14 cellular contexts compared by ENCODE assay signal in the genomic region with DNA sequence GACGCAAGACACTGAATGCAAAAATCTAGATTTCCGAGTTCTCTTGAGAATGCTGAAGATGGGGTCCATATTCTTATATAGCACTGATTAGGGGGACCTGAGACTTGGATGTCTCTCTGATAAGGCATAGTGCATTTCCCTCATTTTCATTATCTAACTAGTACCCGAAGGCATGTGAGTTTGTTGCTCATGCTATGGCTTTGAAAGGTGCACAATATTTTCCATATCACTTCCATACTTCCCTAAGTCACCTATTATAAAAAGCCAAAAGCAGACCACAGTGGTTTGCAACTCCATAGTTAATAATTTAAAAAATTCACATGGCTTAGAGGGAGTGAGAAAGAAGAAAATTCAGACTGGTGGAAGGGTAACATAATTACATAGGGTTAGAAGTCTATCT. TPM values are rescaled to one million over a fixed set of nuclear protein-coding genes. Genes with fewer than 3 reads are reported as not detected.
A peak's percentile ranks its signal among the peaks of the same experiment; 100 is the strongest.
DNase-seq lines count a peak whose midpoint lies in the region; ATAC-seq and TF ChIP-seq lines count a peak whose summit lies in the region.
"Had no signal": no experiment of that assay in that cellular context is flagged by ENCODE, and none has a peak within 500 bp of the region (broad histone marks: within the 10 kb centered on the region; RNA-seq: fewer than 3 reads in every experiment).

No MANE protein-coding gene starts in this region.

- POLR2A ChIA-PET in activated CD4-positive, alpha-beta memory T cell treated with anti-CD3 and anti-CD28 coated beads, Interleukin-2, amount 10 ng/mL, durations not matched to agents 7 days and 5 days (lab: Charles Lee): interaction anchor here (0.7 to 3.4 kb wide), 2 partner anchors 11 to 480 kb away, joined by 3 to 20 read pairs; no protein-coding TSS in a partner anchor

- H3K36me3 Mint-ChIP-seq in stimulated activated naive CD8-positive, alpha-beta T cell treated with anti-CD3 and anti-CD28 coated beads, Interleukin-15, Interleukin-2, amounts not matched to agents 100 ng/mL and 50 ng/mL, for 24 hours (ENCODE audit: low read depth): peaks cover 8% of the 10 kb centered on the region
- peaks cover 19% of the 10 kb centered on the region for H3K36me3 Mint-ChIP-seq in activated CD4-positive, alpha-beta memory T cell treated with anti-CD3 and anti-CD28 coated beads, Interleukin-2, amount 10 ng/mL, durations not matched to agents 7 days and 5 days (ENCODE audit: low read depth)

- H3K27ac ChIP-seq in sigmoid colon: no peak overlapping the region
- H3K27ac ChIP-seq: colonic mucosa, ovary, SJCRH30 had no signal

- H3K4me3 ChIP-seq in fibroblast of the aortic adventitia (ENCODE audit: low read depth, low read length) (peak overlapping the region; percentile 94), sigmoid colon (no peak overlapping the region)
- H3K4me3 ChIP-seq: colonic mucosa, ovary had no signal

- H3K4me1 ChIP-seq in sigmoid colon: peaks cover 0 to 21% (median 14%) of the 10 kb centered on the region in 4 donors
- H3K4me1 ChIP-seq: colonic mucosa, SJCRH30 had no signal

- intact Hi-C loops in sigmoid colon (cut with DNase I): loop anchor here (5.0 to 10.0 kb wide), 4 partner anchors 74 to 246 kb away; a partner anchor contains a TSS

- no peaks in the 10 kb centered on the region for H3K27me3 ChIP-seq in sigmoid colon
- H3K27me3 ChIP-seq: colonic mucosa, ovary, SJCRH30 had no signal

- DNase-seq in stimulated activated naive CD8-positive, alpha-beta T cell treated with anti-CD3 and anti-CD28 coated beads, Interleukin-15, amount 100 ng/mL, for 72 hours: no peak
- no peak for DNase-seq in activated CD4-positive, alpha-beta memory T cell treated with anti-CD3 and anti-CD28 coated beads, Interleukin-2, amount 10 ng/mL, durations not matched to agents 7 days and 5 days
- no peak for DNase-seq in fibroblast of the aortic adventitia (ENCODE audit: low read depth)
- DNase-seq in stimulated activated CD4-positive, alpha-beta T cell treated with anti-CD3 and anti-CD28 coated beads, Interleukin-2, amount 100 ng/mL, for 48 hours: no peak
- no peak for DNase-seq in Ammon's horn (ENCODE audit: low spot score)
- no peak for DNase-seq in sigmoid colon
- no peak for DNase-seq in SIG-M5 treated with dmso at 0.1 percent for 504 hours (lab: John Stamatoyannopoulos, UW; ENCODE audit: unreplicated experiment)
- DNase-seq: colonic mucosa, foreskin melanocyte, MM.1S, ovary, SJCRH30 had no signal

- no peaks in the 10 kb centered on the region for H3K9me3 ChIP-seq in sigmoid colon
- H3K9me3 ChIP-seq: colonic mucosa, ovary, SJCRH30 had no signal

- peaks cover 46% of the 10 kb centered on the region for H3K4me1 Mint-ChIP-seq in stimulated activated naive CD8-positive, alpha-beta T cell treated with anti-CD3 and anti-CD28 coated beads, Interleukin-15, Interleukin-2, amounts not matched to agents 100 ng/mL and 50 ng/mL, for 24 hours (ENCODE audit: low read depth)
- H3K4me1 Mint-ChIP-seq in stimulated activated naive CD8-positive, alpha-beta T cell treated with anti-CD3 and anti-CD28 coated beads, Interleukin-15, amount 100 ng/mL, for 72 hours: peaks cover 37% of the 10 kb centered on the region
- H3K4me1 Mint-ChIP-seq in activated CD4-positive, alpha-beta memory T cell treated with anti-CD3 and anti-CD28 coated beads, Interleukin-2, amount 10 ng/mL, durations not matched to agents 7 days and 5 days: peaks cover 42% of the 10 kb centered on the region

- H3K27ac Mint-ChIP-seq in stimulated activated naive CD8-positive, alpha-beta T cell treated with anti-CD3 and anti-CD28 coated beads, Interleukin-15, Interleukin-2, amounts not matched to agents 100 ng/mL and 50 ng/mL, for 24 hours: no peak overlapping the region
- no peak overlapping the region for H3K27ac Mint-ChIP-seq in stimulated activated naive CD8-positive, alpha-beta T cell treated with anti-CD3 and anti-CD28 coated beads, Interleukin-15, amount 100 ng/mL, for 72 hours
- H3K27ac Mint-ChIP-seq in activated CD4-positive, alpha-beta memory T cell treated with anti-CD3 and anti-CD28 coated beads, Interleukin-2, amount 10 ng/mL, durations not matched to agents 7 days and 5 days: no peak overlapping the region

- WGBS in sigmoid colon, 2 donors: 85 to 93% methylated on average over 3 of the region's 3 CpGs

- TF ChIP-seq CTCF in fibroblast of the aortic adventitia (IDR thresholded peaks at IDR 0.05; ENCODE audit: insufficient read depth, low read length) (no peak), sigmoid colon (IDR thresholded peaks at IDR 0.05) (no peak)

- no peak for TF ChIP-seq EP300 in sigmoid colon (IDR thresholded peaks at IDR 0.05)

- no peak for TF ChIP-seq POLR2A in sigmoid colon (IDR thresholded peaks at IDR 0.05)

- CTCF ChIA-PET in activated CD4-positive, alpha-beta memory T cell treated with anti-CD3 and anti-CD28 coated beads, Interleukin-2, amount 10 ng/mL, durations not matched to agents 7 days and 5 days (lab: Charles Lee): interaction anchor here (1.3 kb wide), 1 partner anchor 26 kb away, joined by 5 read pairs; no protein-coding TSS in a partner anchor

- ATAC-seq in stimulated activated naive CD8-positive, alpha-beta T cell treated with anti-CD3 and anti-CD28 coated beads, Interleukin-15, amount 100 ng/mL, for 72 hours: no peak

- peak overlapping the region; percentile 13 for H3K4me3 Mint-ChIP-seq in stimulated activated naive CD8-positive, alpha-beta T cell treated with anti-CD3 and anti-CD28 coated beads, Interleukin-15, Interleukin-2, amounts not matched to agents 100 ng/mL and 50 ng/mL, for 24 hours
- H3K4me3 Mint-ChIP-seq in stimulated activated naive CD8-positive, alpha-beta T cell treated with anti-CD3 and anti-CD28 coated beads, Interleukin-15, amount 100 ng/mL, for 72 hours: peak overlapping the region in 1 of 2 donors; percentile 99
- H3K4me3 Mint-ChIP-seq in activated CD4-positive, alpha-beta memory T cell treated with anti-CD3 and anti-CD28 coated beads, Interleukin-2, amount 10 ng/mL, durations not matched to agents 7 days and 5 days: peak overlapping the region; percentile 97

- H3K36me3 ChIP-seq in sigmoid colon: no peaks in the 10 kb centered on the region
- H3K36me3 ChIP-seq: colonic mucosa, ovary, SJCRH30 had no signal

- H3K9me3 Mint-ChIP-seq in stimulated activated naive CD8-positive, alpha-beta T cell treated with anti-CD3 and anti-CD28 coated beads, Interleukin-15, Interleukin-2, amounts not matched to agents 100 ng/mL and 50 ng/mL, for 24 hours: no peaks in the 10 kb centered on the region
- no peaks in the 10 kb centered on the region for H3K9me3 Mint-ChIP-seq in stimulated activated naive CD8-positive, alpha-beta T cell treated with anti-CD3 and anti-CD28 coated beads, Interleukin-15, amount 100 ng/mL, for 72 hours
- H3K9me3 Mint-ChIP-seq in activated CD4-positive, alpha-beta memory T cell treated with anti-CD3 and anti-CD28 coated beads, Interleukin-2, amount 10 ng/mL, durations not matched to agents 7 days and 5 days: no peaks in the 10 kb centered on the region

- no peaks in the 10 kb centered on the region for H3K27me3 Mint-ChIP-seq in stimulated activated naive CD8-positive, alpha-beta T cell treated with anti-CD3 and anti-CD28 coated beads, Interleukin-15, Interleukin-2, amounts not matched to agents 100 ng/mL and 50 ng/mL, for 24 hours
- H3K27me3 Mint-ChIP-seq in stimulated activated naive CD8-positive, alpha-beta T cell treated with anti-CD3 and anti-CD28 coated beads, Interleukin-15, amount 100 ng/mL, for 72 hours: no peaks in the 10 kb centered on the region
- no peaks in the 10 kb centered on the region for H3K27me3 Mint-ChIP-seq in activated CD4-positive, alpha-beta memory T cell treated with anti-CD3 and anti-CD28 coated beads, Interleukin-2, amount 10 ng/mL, durations not matched to agents 7 days and 5 days

RNA-seq across cellular contexts. Expression of a gene that starts 1.7 kb away (rescaled TPM):
- total RNA-seq in activated CD4-positive, alpha-beta memory T cell treated with anti-CD3 and anti-CD28 coated beads, Interleukin-2, amount 10 ng/mL, durations not matched to agents 7 days and 5 days: 10 to 100 TPM; 26.0 to 26.3 TPM
- total RNA-seq in fibroblast of the aortic adventitia (ENCODE audit: low replicate concordance) (30.6 and 56.3 TPM in 2 replicates), sigmoid colon (10 to 100 TPM; 43.3 to 77.8 (median 61.2) TPM)
- 10 to 100 TPM; 18.9 to 27.3 (median 22.2) TPM for polyA plus RNA-seq in sigmoid colon

RNA-seq across cellular contexts. Expression of a gene that starts 34.5 kb away (rescaled TPM):
- not detected for total RNA-seq in activated CD4-positive, alpha-beta memory T cell treated with anti-CD3 and anti-CD28 coated beads, Interleukin-2, amount 10 ng/mL, durations not matched to agents 7 days and 5 days
- total RNA-seq in fibroblast of the aortic adventitia (ENCODE audit: low replicate concordance) (not detected in 2 replicates), sigmoid colon (not detected)
- polyA plus RNA-seq in sigmoid colon: not detected
- total RNA-seq: colonic mucosa, ovary, SJCRH30 had no signal
- polyA plus RNA-seq: BJ, ovary had no signal
